13 cellular contexts compared by ENCODE assay signal in genomic region chr9:130986311-130986940, GRCh38.
"Had no signal": no experiment of that assay in that cellular context is flagged by ENCODE, and none has a peak within 500 bp of the region (broad histone marks: within the 10 kb centered on the region; RNA-seq: fewer than 3 reads in every experiment).

No MANE protein-coding gene starts in this region.

- DNase-seq: activated B cell treated with CpG ODN at 0.5 μM for 24 hours; activated CD4-positive, alpha-beta T cell treated with anti-CD3 and anti-CD28 coated beads, Interleukin-2, amount 10 ng/mL, durations not matched to agents 24 days and 14 days; activated CD8-positive, alpha-beta memory T cell treated with anti-CD3 and anti-CD28 coated beads, Interleukin-2, amount 50 U/mL, for 48 hours; activated CD8-positive, alpha-beta T cell treated with anti-CD3 and anti-CD28 coated beads, Interleukin-2, amount 10 ng/mL, durations not matched to agents 7 days and 5 days; activated naive CD8-positive, alpha-beta T cell treated with anti-CD3 and anti-CD28 coated beads for 36 hours; activated T-cell treated with anti-CD3 and anti-CD28 coated beads, Interleukin-2, amount 50 U/mL, for 72 hours; amygdala; body of pancreas; central memory CD4-positive, alpha-beta T cell; colonic mucosa; left colon; midbrain; stimulated activated CD4-positive, alpha-beta T cell treated with anti-CD3 and anti-CD28 coated beads, Interleukin-2, amount 100 ng/mL, for 48 hours had no signal
